ENCODE assay signal across 8 cellular contexts in the genomic region with DNA sequence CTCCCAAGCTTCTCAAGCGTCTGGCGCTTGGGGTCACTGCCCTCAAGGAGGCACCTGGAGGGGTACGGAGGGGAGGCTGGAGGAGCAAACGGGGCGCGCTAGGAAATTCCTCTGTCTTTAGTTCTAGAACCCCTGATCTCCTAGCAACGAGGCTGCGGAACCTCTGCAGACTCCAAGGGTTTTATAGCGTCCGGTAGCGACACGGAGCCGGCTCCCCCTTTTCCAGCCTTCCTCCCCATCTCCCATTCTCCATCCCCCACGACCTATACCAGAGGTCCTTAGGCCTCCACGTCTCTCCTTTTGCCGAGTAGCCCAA. TPM values are rescaled to one million over a fixed set of nuclear protein-coding genes. Genes with fewer than 3 reads are reported as not detected.
DNase-seq lines count a peak whose midpoint lies in the region; ATAC-seq and TF ChIP-seq lines count a peak whose summit lies in the region.

No MANE protein-coding gene starts in this region.

- no peaks in the 10 kb centered on the region for H3K9me3 Mint-ChIP-seq in central memory CD8-positive, alpha-beta T cell
- H3K9me3 Mint-ChIP-seq in naive thymus-derived CD8-positive, alpha-beta T cell: no peaks in the 10 kb centered on the region

- no peak for DNase-seq in AG04450 (ENCODE audit: low read depth, low spot score)
- no peak for DNase-seq in central memory CD8-positive, alpha-beta T cell (ENCODE audit: low spot score in 2 of 2)
- no peak for DNase-seq in naive thymus-derived CD8-positive, alpha-beta T cell
- no peak for DNase-seq in SHP77 treated with DMSO at 0.1 percent for 48 hours (lab: John Stamatoyannopoulos, UW)
- DNase-seq in NCI-H526 treated with DMSO at 0.1 percent for 48 hours (lab: John Stamatoyannopoulos, UW): no peak
- DNase-seq in midbrain (lab: John Stamatoyannopoulos, UW): no peak

- H3K4me1 Mint-ChIP-seq in central memory CD8-positive, alpha-beta T cell: peaks cover 30% of the 10 kb centered on the region
- peaks cover 7 to 36% (median 31%) of the 10 kb centered on the region in 4 donors for H3K4me1 Mint-ChIP-seq in naive thymus-derived CD8-positive, alpha-beta T cell

- H3K27ac Mint-ChIP-seq in central memory CD8-positive, alpha-beta T cell (ENCODE audit: low read depth): peak overlapping the region; percentile 88
- H3K27ac Mint-ChIP-seq in naive thymus-derived CD8-positive, alpha-beta T cell: peak overlapping the region; percentile 97 to 100 (median 99)

- peaks cover 17% of the 10 kb centered on the region for H3K36me3 Mint-ChIP-seq in central memory CD8-positive, alpha-beta T cell (ENCODE audit: insufficient read depth)
- H3K36me3 Mint-ChIP-seq in naive thymus-derived CD8-positive, alpha-beta T cell: peaks cover 0 to 23% (median 6%) of the 10 kb centered on the region in 3 donors

- H3K9me3 ChIP-seq in AG04450 (ENCODE audit: control insufficient read depth, insufficient read depth, low read length): no peaks in the 10 kb centered on the region; the same call in 1 of the 2 replicates

- TF ChIP-seq RAD21 in Ishikawa (IDR thresholded peaks at IDR 0.05; ENCODE audit: low read depth): no peak

- H3K27me3 Mint-ChIP-seq in central memory CD8-positive, alpha-beta T cell: peaks cover 8% of the 10 kb centered on the region
- no peaks in the 10 kb centered on the region for H3K27me3 Mint-ChIP-seq in naive thymus-derived CD8-positive, alpha-beta T cell

- H3K4me3 ChIP-seq in AG04450 (ENCODE audit: low read depth, low read length): peak overlapping the region; percentile 45

- CTCF ChIA-PET in AG04450 (lab: Charles Lee): interaction anchor here (0.5 to 1.6 kb wide), 3 partner anchors 11 to 132 kb away, joined by 3 read pairs; partner anchors contain the start of gene HIRIP3

- no peak for TF ChIP-seq CTCF in AG04450 (IDR thresholded peaks at IDR 0.05; ENCODE audit: low read depth, low read length)

- TF ChIP-seq EP300 in Ishikawa (IDR thresholded peaks at IDR 0.05; ENCODE audit: borderline replicate concordance): no peak

- no peaks in the 10 kb centered on the region for H3K27me3 ChIP-seq in AG04450 (ENCODE audit: control insufficient read depth, insufficient read depth, low read length)

- ATAC-seq in central memory CD8-positive, alpha-beta T cell (replicated peaks; ENCODE audit: extremely low read depth, poor library complexity, severe bottlenecking): no peak
- ATAC-seq in naive thymus-derived CD8-positive, alpha-beta T cell: no peak
- no peak for ATAC-seq in esophagus mucosa

- POLR2A ChIA-PET in AG04450 (lab: Yijun Ruan, JAX): interaction anchor here (1.1 to 1.2 kb wide), 2 partner anchors 36 to 110 kb away, joined by 3 to 5 read pairs; partner anchors contain the start of gene TAOK2
- POLR2A ChIA-PET in naive thymus-derived CD8-positive, alpha-beta T cell (lab: Charles Lee): interaction anchor here (0.5 to 2.8 kb wide), 18 partner anchors 9 to 164 kb away, joined by 3 to 13 read pairs (median 5); partner anchors contain the start of genes HIRIP3, KCTD13, KIF22 and MVP

- peak overlapping the region; percentile 99 for H3K4me3 Mint-ChIP-seq in central memory CD8-positive, alpha-beta T cell
- H3K4me3 Mint-ChIP-seq in naive thymus-derived CD8-positive, alpha-beta T cell: peak overlapping the region; percentile 84 to 97 (median 95)

- H3K27ac ChIP-seq in AG04450 (ENCODE audit: low read depth, low read length): peak overlapping the region; percentile 92

TF ChIP-seq in Ishikawa, 13 proteins besides CTCF, POLR2A, EP300 and RAD21:
- peak; percentile 1; the same call in 1 of the 2 replicates for TF ChIP-seq TCF12 (IDR thresholded peaks at IDR 0.05; ENCODE audit: low read depth)
- no peak for TF ChIP-seq EGR1 (IDR thresholded peaks at IDR 0.05)
TF ChIP-seq in Ishikawa: peak in this region for 1.

RNA-seq across cellular contexts. Expression of gene CDIPT, which starts 0.6 kb away (rescaled TPM):
- polyA plus RNA-seq in AG04450 (2011; rRNA removed): 89.9 and 112 TPM in 2 replicates
- polyA minus RNA-seq in AG04450 (2011; rRNA and poly(A)+ RNA removed): 41.5 and 53.3 TPM in 2 replicates
- total RNA-seq in naive thymus-derived CD8-positive, alpha-beta T cell: 10 to 100 TPM; 73.7 to 74.5 TPM
- 10 to 100 TPM; 79.6 to 95.7 (median 91.3) TPM for polyA plus RNA-seq in naive thymus-derived CD8-positive, alpha-beta T cell
- 36.9 TPM for total RNA-seq in esophagus mucosa

RNA-seq across cellular contexts. Expression of gene SEZ6L2, which starts 35.7 kb away (rescaled TPM):
- polyA plus RNA-seq in AG04450 (2011; rRNA removed): 5.0 and 6.8 TPM in 2 replicates
- polyA minus RNA-seq in AG04450 (2011; rRNA and poly(A)+ RNA removed): 1.9 and 2.4 TPM in 2 replicates
- under 1 TPM in 1 of 2 experiments, not detected in 1; 0.21 TPM for total RNA-seq in naive thymus-derived CD8-positive, alpha-beta T cell
- not detected for polyA plus RNA-seq in naive thymus-derived CD8-positive, alpha-beta T cell
- 2.9 TPM for total RNA-seq in esophagus mucosa

RNA-seq across cellular contexts. Expression of gene ASPHD1, which starts 36.7 kb away (rescaled TPM):
- 3.5 and 4.6 TPM in 2 replicates for polyA plus RNA-seq in AG04450 (2011; rRNA removed)
- 1.00 and 2.5 TPM in 2 replicates for polyA minus RNA-seq in AG04450 (2011; rRNA and poly(A)+ RNA removed)
- total RNA-seq in naive thymus-derived CD8-positive, alpha-beta T cell: not detected
- not detected for polyA plus RNA-seq in naive thymus-derived CD8-positive, alpha-beta T cell
- 1.00 TPM for total RNA-seq in esophagus mucosa

RNA-seq across cellular contexts. Expression of gene MVP, which starts 43.4 kb away (rescaled TPM):
- polyA plus RNA-seq in AG04450 (2011; rRNA removed): 251 and 321 TPM in 2 replicates
- polyA minus RNA-seq in AG04450 (2011; rRNA and poly(A)+ RNA removed): 629 and 988 TPM in 2 replicates
- 100 to 1,000 TPM; 123 to 132 TPM for total RNA-seq in naive thymus-derived CD8-positive, alpha-beta T cell
- polyA plus RNA-seq in naive thymus-derived CD8-positive, alpha-beta T cell: 100 to 1,000 TPM; 120 to 160 (median 134) TPM
- 67.9 TPM for total RNA-seq in esophagus mucosa

RNA-seq across cellular contexts. Expression of gene PAGR1, which starts 47.7 kb away (rescaled TPM):
- 14.3 and 14.5 TPM in 2 replicates for polyA plus RNA-seq in AG04450 (2011; rRNA removed)
- polyA minus RNA-seq in AG04450 (2011; rRNA and poly(A)+ RNA removed): 2.7 and 4.9 TPM in 2 replicates
- 10 to 100 TPM; 31.3 to 35.9 TPM for total RNA-seq in naive thymus-derived CD8-positive, alpha-beta T cell
- polyA plus RNA-seq in naive thymus-derived CD8-positive, alpha-beta T cell: 10 to 100 TPM; 51.4 to 57.5 (median 55.5) TPM
- 13.4 TPM for total RNA-seq in esophagus mucosa
